Comparison of ENCODE assay signal across 38 cellular contexts in the genomic region with DNA sequence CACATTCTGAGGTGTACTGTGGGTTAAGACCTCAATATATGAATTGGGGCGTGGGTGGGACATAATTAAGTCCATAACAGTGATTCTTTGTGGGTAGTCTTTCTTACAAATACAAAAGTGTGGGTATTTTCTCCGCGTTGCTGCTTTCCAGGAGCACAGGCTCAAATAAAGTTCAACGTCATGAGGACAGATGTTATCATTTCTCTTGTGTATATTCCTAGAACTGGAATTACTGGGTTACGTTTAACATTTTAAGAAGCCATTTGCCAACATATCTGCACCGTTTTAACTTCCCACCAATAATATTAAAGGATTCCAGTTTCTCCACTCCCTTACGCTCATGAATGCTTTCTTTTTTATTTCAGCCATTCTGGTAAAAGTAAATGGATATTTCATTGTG. TPM values are rescaled to one million over a fixed set of nuclear protein-coding genes. Genes with fewer than 3 reads are reported as not detected.
DNase-seq lines count a peak whose midpoint lies in the region; ATAC-seq, FAIRE-seq and TF ChIP-seq lines count a peak whose summit lies in the region.
"Had no signal": no experiment of that assay in that cellular context is flagged by ENCODE, and none has a peak within 500 bp of the region (broad histone marks: within the 10 kb centered on the region; RNA-seq: fewer than 3 reads in every experiment).

No MANE protein-coding gene starts in this region.

- BruUV-seq in OCI-LY7 (replicated peaks; lab: Mats Ljungman, UMichigan) (no TSS peak), K562 (replicated peaks; lab: Mats Ljungman, UMichigan) (no TSS peak)

- H3K79me2 ChIP-seq in OCI-LY7 (ENCODE audit: insufficient read depth, low read depth, low read length) (no peaks in the 10 kb centered on the region; the same call in 1 of the 2 replicates), K562 (ENCODE audit: control insufficient read depth, insufficient read depth, low read length) (no peaks in the 10 kb centered on the region)

- H3K27me3 ChIP-seq in K562 (ENCODE audit: control insufficient read depth in 2 of 2, insufficient read depth in 2 of 2, low read length in 2 of 2): no peaks in the 10 kb centered on the region
- H3K27me3 ChIP-seq in prostate gland (replicated peaks; ENCODE audit: insufficient read depth): no peaks in the 10 kb centered on the region
- H3K27me3 ChIP-seq: BE2C; BLaER1; BLaER1 treated with 17β-estradiol and CSF1 and Interleukin-3, amounts not matched to agents 10 nM and 100 nM had no signal

- no peak for FAIRE-seq in K562 (lab: Jason Lieb, UNC)
- FAIRE-seq: A204.1, A549, D721Med had no signal

- no peak for ATAC-seq in K562
- ATAC-seq in HG03139 (IDR thresholded peaks at IDR 0.05; ENCODE audit: unreplicated experiment): no peak
- ATAC-seq in HG03354 (IDR thresholded peaks at IDR 0.05; ENCODE audit: poor library complexity, severe bottlenecking, unreplicated experiment): no peak
- ATAC-seq: A549; CD8-positive, alpha-beta T cell had no signal

- H3K9me3 Mint-ChIP-seq in HFFc6: no peaks in the 10 kb centered on the region
- H3K9me3 Mint-ChIP-seq: CD14-positive monocyte; CD4-positive, alpha-beta T cell; CD4-positive, CD25-positive, alpha-beta regulatory T cell; CD8-positive, alpha-beta memory T cell; CD8-positive, alpha-beta T cell had no signal

- H2AFZ ChIP-seq in OCI-LY7 (ENCODE audit: low read length) (peak overlapping the region; percentile 59; the same call in 1 of the 2 replicates), K562 (ENCODE audit: low read depth, low read length) (0 out of 2 replicates have a peak overlapping the region, but pooled peaks have one; percentile 10)

- H3K27ac ChIP-seq in OCI-LY7 (ENCODE audit: low read depth, low read length, poor library complexity, severe bottlenecking) (no peak overlapping the region), VCaP (peak overlapping the region; percentile 75), K562 (ENCODE audit: extremely low read depth, low read depth, low read length) (no peak overlapping the region), prostate gland (peak overlapping the region; percentile 51 to 61)
- H3K27ac ChIP-seq: 22Rv1; A549; BLaER1; BLaER1 treated with 17β-estradiol and CSF1 and Interleukin-3, amounts not matched to agents 10 nM and 100 nM; C4-2B had no signal

- in situ Hi-C loops in K562 (cut with MboI): loop anchor here (5.0 kb wide), 1 partner anchor 116 kb away; no protein-coding TSS in a partner anchor

- H4K20me1 ChIP-seq in OCI-LY7 (ENCODE audit: insufficient read depth, low read length): no peaks in the 10 kb centered on the region
- no peaks in the 10 kb centered on the region for H4K20me1 ChIP-seq in K562 (replicated peaks; ENCODE audit: control insufficient read depth, insufficient read depth, low read length)
- H4K20me1 ChIP-seq: BLaER1; BLaER1 treated with 17β-estradiol and CSF1 and Interleukin-3, amounts not matched to agents 10 nM and 100 nM had no signal

- POLR2A ChIA-PET in OCI-LY7 (lab: Charles Lee): interaction anchor here (0.7 kb wide), 1 partner anchor 162 kb away, joined by 3 read pairs; no protein-coding TSS in a partner anchor
- POLR2A ChIA-PET in K562 (lab: Yijun Ruan, JAX): no interaction called here

- H3K36me3 ChIP-seq in OCI-LY7 (ENCODE audit: insufficient read depth, low read length): peaks cover 15% of the 10 kb centered on the region
- H3K36me3 ChIP-seq in K562 (ENCODE audit: control insufficient read depth, insufficient read depth, low read length): no peaks in the 10 kb centered on the region
- H3K36me3 ChIP-seq in prostate gland: no peaks in the 10 kb centered on the region
- H3K36me3 ChIP-seq: BE2C; BLaER1; BLaER1 treated with 17β-estradiol and CSF1 and Interleukin-3, amounts not matched to agents 10 nM and 100 nM had no signal

- peaks cover 48% of the 10 kb centered on the region for H3K4me1 ChIP-seq in OCI-LY7 (ENCODE audit: insufficient read depth, low read length, poor library complexity, severe bottlenecking)
- H3K4me1 ChIP-seq in K562 (replicated peaks in 1 of 2; ENCODE audit: control insufficient read depth in 2 of 2, insufficient read depth in 2 of 2, low read length in 2 of 2): peaks cover 0 to 4% of the 10 kb centered on the region in 2 experiments; a peak in 1 of 5 replicates
- no peaks in the 10 kb centered on the region for H3K4me1 ChIP-seq in prostate gland (replicated peaks)
- H3K4me1 ChIP-seq: BE2C had no signal

- WGBS in K562 (ENCODE audit: insufficient coverage, low coverage, missing lambda C conversion rate): 4% methylated on average over 7 of the region's 7 CpGs
- WGBS in prostate gland: 54% methylated on average over 7 of the region's 7 CpGs

- no peaks in the 10 kb centered on the region for H3K36me3 Mint-ChIP-seq in HFFc6 (ENCODE audit: low read depth)
- H3K36me3 Mint-ChIP-seq: CD14-positive monocyte; CD4-positive, alpha-beta memory T cell; CD4-positive, CD25-positive, alpha-beta regulatory T cell; CD8-positive, alpha-beta memory T cell; CD8-positive, alpha-beta T cell had no signal

- TF ChIP-seq POLR2A in K562 (conservative IDR thresholded peaks at IDR 0.05): no peak
- no peak for TF ChIP-seq POLR2A in prostate gland (IDR thresholded peaks at IDR 0.05)

- no peak for TF ChIP-seq EP300 in K562 (IDR thresholded peaks at IDR 0.05; ENCODE audit: low read length)

- H3K9me1 ChIP-seq in K562 (ENCODE audit: control insufficient read depth, insufficient read depth, low read length): no peaks in the 10 kb centered on the region

- TF ChIP-seq RAD21 in K562 (CRISPR knock-in tag; conservative IDR thresholded peaks at IDR 0.05 in 1 of 2, IDR thresholded peaks at IDR 0.05 in 1 of 2): no peak

- H3K27ac Mint-ChIP-seq in HFFc6: no peak overlapping the region
- H3K27ac Mint-ChIP-seq: B cell; CD4-positive, alpha-beta memory T cell; CD4-positive, alpha-beta T cell; CD4-positive, CD25-positive, alpha-beta regulatory T cell; CD8-positive, alpha-beta T cell had no signal

- H3K4me2 ChIP-seq in OCI-LY7 (ENCODE audit: low read length) (no peak overlapping the region), K562 (ENCODE audit: insufficient read depth, low read length) (no peak overlapping the region; the same call in 1 of the 2 replicates)
- H3K4me2 ChIP-seq: A549, BLaER1 had no signal

- no peak overlapping the region for H3K4me3 Mint-ChIP-seq in HFFc6
- H3K4me3 Mint-ChIP-seq: B cell; CD14-positive monocyte; CD4-positive, alpha-beta memory T cell; CD4-positive, alpha-beta T cell; CD8-positive, alpha-beta memory T cell; CD8-positive, alpha-beta T cell had no signal

- H3K9me2 ChIP-seq in OCI-LY7 (ENCODE audit: insufficient read depth, low read length): no peaks in the 10 kb centered on the region

- DNase-seq in OCI-LY7 (ENCODE audit: low spot score): no peak
- DNase-seq in K562 (ENCODE audit: extremely low read depth in 1 of 4, low spot score in 3 of 4): no peak
- no peak for DNase-seq in prostate gland (ENCODE audit: low spot score)
- no peak for DNase-seq in HFFc6
- DNase-seq in NCI-H2081 (lab: John Stamatoyannopoulos, UW): no peak
- DNase-seq: 8988T; ACHN; AML-193; BE2C; C1 segment of cervical spinal cord; Caco-2; Calu3; CD4-positive, alpha-beta memory T cell; CD4-positive, alpha-beta T cell; CD4-positive, CD25-positive, alpha-beta regulatory T cell; CD8-positive, alpha-beta memory T cell; CD8-positive, alpha-beta T cell; COR-L47; DMS 273 treated with DMSO at 0.1 percent for 48 hours; DMS153; DMS53; DMS79; DMS79 treated with DMSO at 0.1 percent for 48 hours; DND-41; EL had no signal

- H3K4me3 ChIP-seq in OCI-LY7 (ENCODE audit: low read depth, low read length, poor library complexity, severe bottlenecking) (no peak overlapping the region), K562 (no peak overlapping the region), prostate gland (no peak overlapping the region)
- H3K4me3 ChIP-seq: A549; BLaER1; BLaER1 treated with 17β-estradiol and CSF1 and Interleukin-3, amounts not matched to agents 10 nM and 100 nM had no signal

- H3K27me3 Mint-ChIP-seq in HFFc6 (ENCODE audit: insufficient read depth): peaks cover 7% of the 10 kb centered on the region
- H3K27me3 Mint-ChIP-seq: B cell; CD4-positive, alpha-beta memory T cell; CD4-positive, alpha-beta T cell had no signal

- CTCF ChIA-PET in OCI-LY7 (lab: Charles Lee; ENCODE audit: unreplicated experiment): no interaction called here
- CTCF ChIA-PET in K562 (lab: Yijun Ruan, JAX; ENCODE audit: low intra/inter-chr PET ratio): no interaction called here

- no peak overlapping the region for H3K9ac ChIP-seq in K562 (ENCODE audit: insufficient read depth in 1 of 2, low read depth in 2 of 2, low read length in 2 of 2)
- H3K9ac ChIP-seq: BLaER1; BLaER1 treated with 17β-estradiol and CSF1 and Interleukin-3, amounts not matched to agents 10 nM and 100 nM had no signal

- H3K4me1 Mint-ChIP-seq in HFFc6 (ENCODE audit: low read depth): peaks cover 7% of the 10 kb centered on the region; the same call in 1 of the 2 replicates
- H3K4me1 Mint-ChIP-seq: CD4-positive, alpha-beta memory T cell; CD4-positive, CD25-positive, alpha-beta regulatory T cell; CD8-positive, alpha-beta memory T cell had no signal

- H3K9me3 ChIP-seq in OCI-LY7 (ENCODE audit: low read length) (peaks cover 14% of the 10 kb centered on the region; the same call in 1 of the 2 replicates), K562 (replicated peaks; ENCODE audit: control insufficient read depth, insufficient read depth, low read depth, low read length) (no peaks in the 10 kb centered on the region), prostate gland (no peaks in the 10 kb centered on the region)
- H3K9me3 ChIP-seq: A549, BE2C, Caco-2 had no signal

- intact Hi-C loops in OCI-LY7 (cut with micrococcal nuclease; ENCODE audit: unreplicated experiment): no loop called here
- intact Hi-C loops in K562 (cut with micrococcal nuclease): no loop called here
- intact Hi-C loops in prostate gland (cut with DNase I): no loop called here

- TF ChIP-seq CTCF in OCI-LY7 (conservative IDR thresholded peaks at IDR 0.05; ENCODE audit: low read length) (no peak), VCaP (conservative IDR thresholded peaks at IDR 0.05) (no peak), K562 (IDR thresholded peaks at IDR 0.05 in 2 of 3, conservative IDR thresholded peaks at IDR 0.05 in 1 of 3; ENCODE audit: insufficient read depth in 2 of 3, low read depth in 1 of 3, low read length in 3 of 3) (no peak), prostate gland (IDR thresholded peaks at IDR 0.05) (no peak), HFFc6 (IDR thresholded peaks at IDR 0.05) (no peak)

RNA-seq across cellular contexts. Expression of gene ZNF860, which starts 39.6 kb away (rescaled TPM):
- total RNA-seq in OCI-LY7 (2014; rRNA removed; shearing (Covaris generic)): 13.8 and 20.3 TPM in 2 replicates
- total RNA-seq in OCI-LY7 (2022) (22.2 and 24.2 TPM in 2 replicates), K562 (2014; rRNA removed) (not detected in 2 replicates), K562 (2014; rRNA removed; fragmentation: Illumina TruSeq; extraction: Trizol) (not detected in 2 replicates), K562 (2015; rRNA removed; fragmentation: Illumina TruSeq; extraction: Trizol) (not detected in 2 replicates), K562 (2021) (not detected in 2 replicates), prostate gland (1 to 10 TPM; 3.7 to 4.4 TPM)
- total RNA-seq in K562 (2011; cell fraction: chromatin; rRNA removed; ENCODE audit: low replicate concordance): not detected in 2 replicates
- not detected in 2 replicates for total RNA-seq in K562 (2011; cell fraction: nucleolus; rRNA removed)
- not detected in 2 replicates for total RNA-seq in K562 (2011; cell fraction: nucleoplasm; rRNA removed)
- polyA plus RNA-seq in K562 (2011; rRNA removed) (not detected in 2 replicates), K562 (2014; fragmentation: Illumina TruSeq; extraction: Trizol) (not detected in 2 replicates), K562 (2014; fragmentation: Nextera tagmentation; extraction: Ambion mirVana) (not detected), K562 (2014; rRNA removed) (not detected in 2 replicates)
- not detected in 2 replicates for polyA plus RNA-seq in K562 (2011; cell fraction: cytosol; rRNA removed)
- polyA plus RNA-seq in K562 (2011; cell fraction: nucleus; rRNA removed): not detected in 2 replicates
- polyA plus RNA-seq in K562 (2012): not detected in 2 replicates
- polyA minus RNA-seq in K562 (2011; rRNA and poly(A)+ RNA removed): not detected in 2 replicates
- not detected in 2 replicates for polyA minus RNA-seq in K562 (2011; cell fraction: cytosol; rRNA and poly(A)+ RNA removed)
- polyA minus RNA-seq in K562 (2011; cell fraction: nucleus; rRNA and poly(A)+ RNA removed): not detected in 2 replicates
- under 1 TPM; 0.14 to 0.33 (median 0.17) TPM for total RNA-seq in HFFc6 (2021; fragmentation: NEBNext Ultra II Directional; extraction: Animal tissue kit (Norgen Biotek cat#: 25700))
- total RNA-seq: A673; CD4-positive, alpha-beta memory T cell; CD4-positive, alpha-beta T cell; CD4-positive, CD25-positive, alpha-beta regulatory T cell; CD8-positive, alpha-beta T cell had no signal
- polyA plus RNA-seq: CD14-positive monocyte; CD4-positive, CD25-positive, alpha-beta regulatory T cell; CD8-positive, alpha-beta memory T cell had no signal

RNA-seq across cellular contexts. Expression of gene OSBPL10, which starts 40.1 kb away (rescaled TPM):
- total RNA-seq in OCI-LY7 (2014; rRNA removed; shearing (Covaris generic)): 58.4 and 65.7 TPM in 2 replicates
- 157 and 170 TPM in 2 replicates for total RNA-seq in OCI-LY7 (2022)
- total RNA-seq in K562 (2011; cell fraction: chromatin; rRNA removed; ENCODE audit: low replicate concordance): 0.07 TPM in 1 of 2 replicates, not detected in the other
- total RNA-seq in K562 (2011; cell fraction: nucleolus; rRNA removed): not detected in 2 replicates
- 1.2 TPM in 1 of 2 replicates, not detected in the other for total RNA-seq in K562 (2011; cell fraction: nucleoplasm; rRNA removed)
- 0.12 TPM in 1 of 2 replicates, not detected in the other for total RNA-seq in K562 (2014; rRNA removed)
- total RNA-seq in K562 (2014; rRNA removed; fragmentation: Illumina TruSeq; extraction: Trizol): 0.04 TPM in 1 of 2 replicates, not detected in the other
- not detected in 2 replicates for total RNA-seq in K562 (2015; rRNA removed; fragmentation: Illumina TruSeq; extraction: Trizol)
- 0.18 and 0.56 TPM in 2 replicates for total RNA-seq in K562 (2021)
- polyA plus RNA-seq in K562 (2011; rRNA removed): 0.14 TPM in 1 of 2 replicates, not detected in the other
- polyA plus RNA-seq in K562 (2011; cell fraction: cytosol; rRNA removed): 0.07 TPM in 1 of 2 replicates, not detected in the other
- polyA plus RNA-seq in K562 (2011; cell fraction: nucleus; rRNA removed): 0.24 TPM in 1 of 2 replicates, not detected in the other
- 0.23 and 0.60 TPM in 2 replicates for polyA plus RNA-seq in K562 (2012)
- 0.19 TPM in 1 of 2 replicates, not detected in the other for polyA plus RNA-seq in K562 (2014; fragmentation: Illumina TruSeq; extraction: Trizol)
- polyA plus RNA-seq in K562 (2014; fragmentation: Nextera tagmentation; extraction: Ambion mirVana): under 1 TPM; 0.07 to 0.15 TPM
- polyA plus RNA-seq in K562 (2014; rRNA removed): 0.03 and 0.18 TPM in 2 replicates
- polyA minus RNA-seq in K562 (2011; rRNA and poly(A)+ RNA removed): not detected in 2 replicates
- 0.29 TPM in 1 of 2 replicates, not detected in the other for polyA minus RNA-seq in K562 (2011; cell fraction: cytosol; rRNA and poly(A)+ RNA removed)
- 0.13 TPM in 1 of 2 replicates, not detected in the other for polyA minus RNA-seq in K562 (2011; cell fraction: nucleus; rRNA and poly(A)+ RNA removed)
- 100 to 1,000 TPM in 1 of 2 donors, 10 to 100 TPM in 1; 82.8 to 127 TPM for total RNA-seq in prostate gland
- 1 to 10 TPM; 7.3 to 8.9 (median 8.6) TPM for total RNA-seq in HFFc6 (2021; fragmentation: NEBNext Ultra II Directional; extraction: Animal tissue kit (Norgen Biotek cat#: 25700))
- total RNA-seq: CD4-positive, alpha-beta memory T cell; CD4-positive, alpha-beta T cell had no signal
- polyA plus RNA-seq: CD14-positive monocyte had no signal

Comparison
In these comparisons a context has a peak if more than half of its experiments do, and no peak if none do; other contexts are left out.
1. H3K27ac ChIP-seq: peak in VCaP (single experiment) and prostate gland (2 of 2); none in OCI-LY7 (single experiment) and K562 (single experiment).